Comparison of ENCODE assay signal across 14 cellular contexts in genomic region chr15:64019764-64020163, GRCh38. TPM values are rescaled to one million over a fixed set of nuclear protein-coding genes. Genes with fewer than 3 reads are reported as not detected.
DNase-seq lines count a peak whose midpoint lies in the region; ATAC-seq and TF ChIP-seq lines count a peak whose summit lies in the region.
"Had no signal": no experiment of that assay in that cellular context is flagged by ENCODE, and none has a peak within 500 bp of the region (broad histone marks: within the 10 kb centered on the region; RNA-seq: fewer than 3 reads in every experiment).

No MANE protein-coding gene starts in this region.

- no peak overlapping the region for H3K27ac Mint-ChIP-seq in T-helper 17 cell
- H3K27ac Mint-ChIP-seq: stimulated activated naive CD8-positive, alpha-beta T cell treated with anti-CD3 and anti-CD28 coated beads, Interleukin-15, Interleukin-2, amounts not matched to agents 100 ng/mL and 50 ng/mL, for 24 hours had no signal

- TF ChIP-seq POLR2A in gastrocnemius medialis (IDR thresholded peaks at IDR 0.05): peak; percentile 17 to 21

- no peaks in the 10 kb centered on the region for H3K27me3 Mint-ChIP-seq in T-helper 17 cell
- H3K27me3 Mint-ChIP-seq: stimulated activated naive CD8-positive, alpha-beta T cell treated with anti-CD3 and anti-CD28 coated beads, Interleukin-15, Interleukin-2, amounts not matched to agents 100 ng/mL and 50 ng/mL, for 24 hours had no signal

- H3K36me3 Mint-ChIP-seq in T-helper 17 cell (ENCODE audit: low read depth): no peaks in the 10 kb centered on the region

- TF ChIP-seq CTCF in gastrocnemius medialis (IDR thresholded peaks at IDR 0.05 in 4 of 5, conservative IDR thresholded peaks at IDR 0.05 in 1 of 5): no peak

- H3K27me3 ChIP-seq in gastrocnemius medialis: no peaks in the 10 kb centered on the region
- H3K27me3 ChIP-seq: esophagus squamous epithelium had no signal

- H3K4me1 Mint-ChIP-seq in T-helper 17 cell: peaks cover 2% of the 10 kb centered on the region

- peak; percentile 82 for DNase-seq in LoVo (ENCODE audit: low spot score)
- DNase-seq in epithelial cell of prostate (ENCODE audit: low read depth, low spot score): peak; percentile 55
- peak; percentile 89 to 90 for DNase-seq in gastrocnemius medialis
- DNase-seq in MV-4-11 (lab: John Stamatoyannopoulos, UW): no peak
- DNase-seq in T-helper 17 cell: no peak
- DNase-seq: activated CD8-positive, alpha-beta memory T cell treated with anti-CD3 and anti-CD28 coated beads, Interleukin-2, amount 50 U/mL, for 48 hours; DND-41; esophagus squamous epithelium; NCI-H446; T-helper 2 cell had no signal

- in situ Hi-C loops in gastrocnemius medialis (cut with MboI; ENCODE audit: low sequenced_read_pairs in 4 of 4): no loop called here

- intact Hi-C loops in gastrocnemius medialis (cut with DNase I; ENCODE audit: low total_unique reads): loop anchor here (2.0 to 5.0 kb wide), 3 partner anchors 37 to 78 kb away; partner anchors contain the start of gene SNX1

- H3K36me3 ChIP-seq in gastrocnemius medialis: no peaks in the 10 kb centered on the region
- H3K36me3 ChIP-seq: esophagus squamous epithelium had no signal

- H3K4me3 ChIP-seq in gastrocnemius medialis: no peak overlapping the region
- H3K4me3 ChIP-seq: esophagus squamous epithelium had no signal

- H3K9me3 ChIP-seq in gastrocnemius medialis: no peaks in the 10 kb centered on the region
- no peaks in the 10 kb centered on the region for H3K9me3 ChIP-seq in T-helper 17 cell (ENCODE audit: control insufficient read depth, low read length, poor library complexity, severe bottlenecking)
- H3K9me3 ChIP-seq: esophagus squamous epithelium had no signal

- ATAC-seq in GM18870 (IDR thresholded peaks at IDR 0.05; ENCODE audit: unreplicated experiment): peak; percentile 82
- peak; percentile 76 to 78 for ATAC-seq in gastrocnemius medialis
- no peak for ATAC-seq in HG03565 (IDR thresholded peaks at IDR 0.05; ENCODE audit: unreplicated experiment)
- ATAC-seq in T-helper 17 cell: no peak
- ATAC-seq in HG03354 (IDR thresholded peaks at IDR 0.05; ENCODE audit: poor library complexity, severe bottlenecking, unreplicated experiment): no peak

- no peak overlapping the region for H3K27ac ChIP-seq in epithelial cell of prostate
- peak overlapping the region; percentile 84 to 94 (median 90) for H3K27ac ChIP-seq in gastrocnemius medialis
- H3K27ac ChIP-seq: esophagus squamous epithelium had no signal

- H3K4me3 Mint-ChIP-seq in T-helper 17 cell: no peak overlapping the region
- H3K4me3 Mint-ChIP-seq: stimulated activated naive CD8-positive, alpha-beta T cell treated with anti-CD3 and anti-CD28 coated beads, Interleukin-15, Interleukin-2, amounts not matched to agents 100 ng/mL and 50 ng/mL, for 24 hours had no signal

- H3K4me1 ChIP-seq in gastrocnemius medialis: peaks cover 95 to 98% of the 10 kb centered on the region in 2 donors

RNA-seq across cellular contexts. Expression of gene DAPK2, which starts 26.5 kb away (rescaled TPM):
- total RNA-seq in gastrocnemius medialis (10 to 100 TPM; 28.5 to 70.8 (median 52.7) TPM), T-helper 17 cell (1 to 10 TPM; 1.6 to 2.7 TPM)

Comparison
In these comparisons a context has a peak if more than half of its experiments do, and no peak if none do; other contexts are left out.
1. ATAC-seq: peak in GM18870 (single experiment) and gastrocnemius medialis (2 of 2); none in HG03565 (single experiment), T-helper 17 cell (single experiment) and HG03354 (single experiment).
2. DNase-seq: peak in LoVo (single experiment), epithelial cell of prostate (single experiment) and gastrocnemius medialis (2 of 2); none in MV-4-11 (single experiment) and T-helper 17 cell (0 of 3).
3. RNA of gene DAPK2, which starts 26.5 kb away (total RNA-seq): 28.5 to 70.8 TPM in gastrocnemius medialis; 1.6 to 2.7 TPM in T-helper 17 cell; every median in the first group is over 4 times any median in the second.